Comparison of ENCODE assay signal across 1 cellular context in the genomic region with DNA sequence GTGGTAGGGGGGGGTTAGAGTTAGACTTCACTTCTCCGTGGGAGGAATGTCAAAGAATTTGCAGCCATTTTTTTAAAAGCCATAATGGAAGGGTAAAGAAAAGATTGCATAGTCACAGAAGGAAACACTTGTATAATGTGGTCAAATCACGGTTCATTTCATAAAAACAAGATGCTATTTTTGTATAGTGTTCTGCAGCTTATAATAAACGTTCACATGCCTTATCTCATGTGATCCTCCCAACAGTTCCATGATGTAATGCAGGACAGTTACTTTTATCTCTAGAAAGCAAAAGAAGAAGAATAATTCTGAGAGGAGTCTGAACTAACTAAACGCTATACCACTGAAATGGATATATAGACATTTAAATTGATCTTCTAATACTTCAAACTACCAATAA.
TF ChIP-seq lines count a peak whose summit lies in the region.

No MANE protein-coding gene starts in this region.

TF ChIP-seq in GM12878, 131 proteins besides CTCF, POLR2A, EP300 and RAD21 (continued from another document and continues in another):
- no peak for TF ChIP-seq ZNF592 (IDR thresholded peaks at IDR 0.05)
- TF ChIP-seq PRDM15 (CRISPR knock-in tag; IDR thresholded peaks at IDR 0.05): no peak
- no peak for TF ChIP-seq ZNF622 (IDR thresholded peaks at IDR 0.05)
- TF ChIP-seq IRF5 (IDR thresholded peaks at IDR 0.05; ENCODE audit: borderline replicate concordance): no peak
- TF ChIP-seq, protein P1, sequence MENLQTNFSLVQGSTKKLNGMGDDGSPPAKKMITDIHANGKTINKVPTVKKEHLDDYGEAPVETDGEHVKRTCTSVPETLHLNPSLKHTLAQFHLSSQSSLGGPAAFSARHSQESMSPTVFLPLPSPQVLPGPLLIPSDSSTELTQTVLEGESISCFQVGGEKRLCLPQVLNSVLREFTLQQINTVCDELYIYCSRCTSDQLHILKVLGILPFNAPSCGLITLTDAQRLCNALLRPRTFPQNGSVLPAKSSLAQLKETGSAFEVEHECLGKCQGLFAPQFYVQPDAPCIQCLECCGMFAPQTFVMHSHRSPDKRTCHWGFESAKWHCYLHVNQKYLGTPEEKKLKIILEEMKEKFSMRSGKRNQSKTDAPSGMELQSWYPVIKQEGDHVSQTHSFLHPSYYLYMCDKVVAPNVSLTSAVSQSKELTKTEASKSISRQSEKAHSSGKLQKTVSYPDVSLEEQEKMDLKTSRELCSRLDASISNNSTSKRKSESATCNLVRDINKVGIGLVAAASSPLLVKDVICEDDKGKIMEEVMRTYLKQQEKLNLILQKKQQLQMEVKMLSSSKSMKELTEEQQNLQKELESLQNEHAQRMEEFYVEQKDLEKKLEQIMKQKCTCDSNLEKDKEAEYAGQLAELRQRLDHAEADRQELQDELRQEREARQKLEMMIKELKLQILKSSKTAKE (IDR thresholded peaks at IDR 0.05; ENCODE audit: low read depth, poor library complexity, severe bottlenecking): no peak
- TF ChIP-seq POLR2AphosphoS5 (IDR thresholded peaks at IDR 0.05; ENCODE audit: low read length): no peak
- TF ChIP-seq RELB (IDR thresholded peaks at IDR 0.05; ENCODE audit: low read depth): no peak
- TF ChIP-seq, protein P2, sequence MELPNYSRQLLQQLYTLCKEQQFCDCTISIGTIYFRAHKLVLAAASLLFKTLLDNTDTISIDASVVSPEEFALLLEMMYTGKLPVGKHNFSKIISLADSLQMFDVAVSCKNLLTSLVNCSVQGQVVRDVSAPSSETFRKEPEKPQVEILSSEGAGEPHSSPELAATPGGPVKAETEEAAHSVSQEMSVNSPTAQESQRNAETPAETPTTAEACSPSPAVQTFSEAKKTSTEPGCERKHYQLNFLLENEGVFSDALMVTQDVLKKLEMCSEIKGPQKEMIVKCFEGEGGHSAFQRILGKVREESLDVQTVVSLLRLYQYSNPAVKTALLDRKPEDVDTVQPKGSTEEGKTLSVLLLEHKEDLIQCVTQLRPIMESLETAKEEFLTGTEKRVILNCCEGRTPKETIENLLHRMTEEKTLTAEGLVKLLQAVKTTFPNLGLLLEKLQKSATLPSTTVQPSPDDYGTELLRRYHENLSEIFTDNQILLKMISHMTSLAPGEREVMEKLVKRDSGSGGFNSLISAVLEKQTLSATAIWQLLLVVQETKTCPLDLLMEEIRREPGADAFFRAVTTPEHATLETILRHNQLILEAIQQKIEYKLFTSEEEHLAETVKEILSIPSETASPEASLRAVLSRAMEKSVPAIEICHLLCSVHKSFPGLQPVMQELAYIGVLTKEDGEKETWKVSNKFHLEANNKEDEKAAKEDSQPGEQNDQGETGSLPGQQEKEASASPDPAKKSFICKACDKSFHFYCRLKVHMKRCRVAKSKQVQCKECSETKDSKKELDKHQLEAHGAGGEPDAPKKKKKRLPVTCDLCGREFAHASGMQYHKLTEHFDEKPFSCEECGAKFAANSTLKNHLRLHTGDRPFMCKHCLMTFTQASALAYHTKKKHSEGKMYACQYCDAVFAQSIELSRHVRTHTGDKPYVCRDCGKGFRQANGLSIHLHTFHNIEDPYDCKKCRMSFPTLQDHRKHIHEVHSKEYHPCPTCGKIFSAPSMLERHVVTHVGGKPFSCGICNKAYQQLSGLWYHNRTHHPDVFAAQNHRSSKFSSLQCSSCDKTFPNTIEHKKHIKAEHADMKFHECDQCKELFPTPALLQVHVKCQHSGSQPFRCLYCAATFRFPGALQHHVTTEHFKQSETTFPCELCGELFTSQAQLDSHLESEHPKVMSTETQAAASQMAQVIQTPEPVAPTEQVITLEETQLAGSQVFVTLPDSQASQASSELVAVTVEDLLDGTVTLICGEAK (IDR thresholded peaks at IDR 0.05; ENCODE audit: borderline replicate concordance): no peak
- TF ChIP-seq STAT3 (IDR thresholded peaks at IDR 0.05; ENCODE audit: low read depth, low read length): no peak
- no peak for TF ChIP-seq NR2C1 (IDR thresholded peaks at IDR 0.05)
- no peak for TF ChIP-seq SREBF2 (IDR thresholded peaks at IDR 0.05; ENCODE audit: low read length)
- TF ChIP-seq SPI1 (IDR thresholded peaks at IDR 0.05; ENCODE audit: borderline replicate concordance, insufficient read depth, low read depth, low read length): no peak
- no peak for TF ChIP-seq SMAD5 (IDR thresholded peaks at IDR 0.05; ENCODE audit: low read depth)
- TF ChIP-seq KLF5 (IDR thresholded peaks at IDR 0.05; ENCODE audit: partially characterized antibody): no peak
- no peak for TF ChIP-seq WRNIP1 (IDR thresholded peaks at IDR 0.05; ENCODE audit: borderline replicate concordance, low read depth, low read length)
- no peak for TF ChIP-seq MYC (IDR thresholded peaks at IDR 0.05; ENCODE audit: insufficient read depth, insufficient read length, insufficient replicate concordance, low read length, severe bottlenecking)
- no peak for TF ChIP-seq ASH2L (IDR thresholded peaks at IDR 0.05; ENCODE audit: borderline replicate concordance, low read depth)
- TF ChIP-seq EED (IDR thresholded peaks at IDR 0.05; ENCODE audit: low read depth): no peak
- TF ChIP-seq ZZZ3 (IDR thresholded peaks at IDR 0.05; ENCODE audit: control insufficient read depth, insufficient read length, low read depth): no peak
- no peak for TF ChIP-seq SUPT20H (IDR thresholded peaks at IDR 0.05; ENCODE audit: borderline replicate concordance, control insufficient read depth, low read depth, low read length)
- peak; percentile 63 to 66; a peak in 3 of 4 replicates for TF ChIP-seq BHLHE40 (IDR thresholded peaks at IDR 0.05; ENCODE audit: borderline replicate concordance in 1 of 2, low read depth in 2 of 2, low read length in 1 of 2)
- no peak for TF ChIP-seq GATAD2B (conservative IDR thresholded peaks at IDR 0.05; ENCODE audit: low read depth)
- no peak for TF ChIP-seq BCLAF1 (IDR thresholded peaks at IDR 0.05)
- no peak for TF ChIP-seq KAT2A (conservative IDR thresholded peaks at IDR 0.05; ENCODE audit: control insufficient read depth, low read depth, low read length)
- TF ChIP-seq SP1 (IDR thresholded peaks at IDR 0.05; ENCODE audit: low read depth, low read length): no peak
- no peak for TF ChIP-seq CBX3 (IDR thresholded peaks at IDR 0.05; ENCODE audit: borderline replicate concordance, low read depth)
- peak; percentile 68 for TF ChIP-seq RAD51 (IDR thresholded peaks at IDR 0.05)
- TF ChIP-seq FOXM1 (IDR thresholded peaks at IDR 0.05; ENCODE audit: low read depth, low read length): 0 out of 2 replicates have a peak, but pooled peaks have one; percentile 58
- no peak for TF ChIP-seq TBL1XR1 (IDR thresholded peaks at IDR 0.05; ENCODE audit: low read depth, low read length)
- TF ChIP-seq NFIC (IDR thresholded peaks at IDR 0.05; ENCODE audit: low read depth, low read length): peak; percentile 76
